1 cellular context compared by ENCODE assay signal in the genomic region with DNA sequence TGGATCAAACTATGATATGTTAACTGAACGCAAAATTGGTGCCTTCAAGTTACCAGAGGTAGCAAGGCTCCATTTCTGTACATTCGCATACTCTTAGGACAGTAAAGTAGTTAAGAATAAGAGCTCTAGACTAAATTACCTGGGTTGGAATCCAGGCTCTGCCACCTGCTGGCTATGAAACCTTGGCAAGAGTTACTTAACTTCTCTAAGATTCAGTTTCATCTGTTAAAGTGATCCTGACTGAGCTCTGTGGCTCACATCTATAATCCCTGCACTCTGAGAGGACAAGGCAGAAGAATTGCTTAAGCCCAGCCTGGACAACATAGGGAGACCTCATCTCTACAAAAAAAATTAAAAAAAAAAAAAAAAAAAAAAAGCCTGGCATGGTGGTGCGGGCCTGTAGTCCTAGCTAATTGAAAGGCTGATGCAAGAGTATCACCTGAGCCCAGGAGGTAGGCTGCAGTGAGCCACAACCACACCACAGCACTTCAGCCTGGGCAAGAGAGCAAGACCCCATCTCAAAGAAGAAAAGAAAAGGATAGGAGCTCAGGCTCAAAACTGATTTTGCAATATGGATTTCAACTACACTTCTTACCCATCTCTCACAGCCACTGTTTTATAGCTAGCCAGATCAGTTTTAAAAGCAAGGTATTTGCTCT.
TF ChIP-seq lines count a peak whose summit lies in the region.

No MANE protein-coding gene starts in this region.

TF ChIP-seq in GM23338, 12 proteins besides CTCF, POLR2A, EP300 and RAD21:
- TF ChIP-seq, protein P1, sequence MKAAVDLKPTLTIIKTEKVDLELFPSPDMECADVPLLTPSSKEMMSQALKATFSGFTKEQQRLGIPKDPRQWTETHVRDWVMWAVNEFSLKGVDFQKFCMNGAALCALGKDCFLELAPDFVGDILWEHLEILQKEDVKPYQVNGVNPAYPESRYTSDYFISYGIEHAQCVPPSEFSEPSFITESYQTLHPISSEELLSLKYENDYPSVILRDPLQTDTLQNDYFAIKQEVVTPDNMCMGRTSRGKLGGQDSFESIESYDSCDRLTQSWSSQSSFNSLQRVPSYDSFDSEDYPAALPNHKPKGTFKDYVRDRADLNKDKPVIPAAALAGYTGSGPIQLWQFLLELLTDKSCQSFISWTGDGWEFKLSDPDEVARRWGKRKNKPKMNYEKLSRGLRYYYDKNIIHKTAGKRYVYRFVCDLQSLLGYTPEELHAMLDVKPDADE (IDR thresholded peaks at IDR 0.05), result no peak
- TF ChIP-seq STAT1 (IDR thresholded peaks at IDR 0.05; ENCODE audit: unreplicated experiment) (no peak), ZNF114 (CRISPR knock-in tag; IDR thresholded peaks at IDR 0.05) (no peak), EZH2phosphoT487 (IDR thresholded peaks at IDR 0.05; ENCODE audit: unreplicated experiment) (no peak), NANOG (IDR thresholded peaks at IDR 0.05; ENCODE audit: borderline replicate concordance) (no peak), CREB1 (CRISPR knock-in tag; IDR thresholded peaks at IDR 0.05; ENCODE audit: low read depth) (no peak), JUNB (IDR thresholded peaks at IDR 0.05; ENCODE audit: unreplicated experiment) (no peak), ZNF331 (CRISPR knock-in tag; IDR thresholded peaks at IDR 0.05; ENCODE audit: low read depth) (no peak)
- TF ChIP-seq, protein P2, sequence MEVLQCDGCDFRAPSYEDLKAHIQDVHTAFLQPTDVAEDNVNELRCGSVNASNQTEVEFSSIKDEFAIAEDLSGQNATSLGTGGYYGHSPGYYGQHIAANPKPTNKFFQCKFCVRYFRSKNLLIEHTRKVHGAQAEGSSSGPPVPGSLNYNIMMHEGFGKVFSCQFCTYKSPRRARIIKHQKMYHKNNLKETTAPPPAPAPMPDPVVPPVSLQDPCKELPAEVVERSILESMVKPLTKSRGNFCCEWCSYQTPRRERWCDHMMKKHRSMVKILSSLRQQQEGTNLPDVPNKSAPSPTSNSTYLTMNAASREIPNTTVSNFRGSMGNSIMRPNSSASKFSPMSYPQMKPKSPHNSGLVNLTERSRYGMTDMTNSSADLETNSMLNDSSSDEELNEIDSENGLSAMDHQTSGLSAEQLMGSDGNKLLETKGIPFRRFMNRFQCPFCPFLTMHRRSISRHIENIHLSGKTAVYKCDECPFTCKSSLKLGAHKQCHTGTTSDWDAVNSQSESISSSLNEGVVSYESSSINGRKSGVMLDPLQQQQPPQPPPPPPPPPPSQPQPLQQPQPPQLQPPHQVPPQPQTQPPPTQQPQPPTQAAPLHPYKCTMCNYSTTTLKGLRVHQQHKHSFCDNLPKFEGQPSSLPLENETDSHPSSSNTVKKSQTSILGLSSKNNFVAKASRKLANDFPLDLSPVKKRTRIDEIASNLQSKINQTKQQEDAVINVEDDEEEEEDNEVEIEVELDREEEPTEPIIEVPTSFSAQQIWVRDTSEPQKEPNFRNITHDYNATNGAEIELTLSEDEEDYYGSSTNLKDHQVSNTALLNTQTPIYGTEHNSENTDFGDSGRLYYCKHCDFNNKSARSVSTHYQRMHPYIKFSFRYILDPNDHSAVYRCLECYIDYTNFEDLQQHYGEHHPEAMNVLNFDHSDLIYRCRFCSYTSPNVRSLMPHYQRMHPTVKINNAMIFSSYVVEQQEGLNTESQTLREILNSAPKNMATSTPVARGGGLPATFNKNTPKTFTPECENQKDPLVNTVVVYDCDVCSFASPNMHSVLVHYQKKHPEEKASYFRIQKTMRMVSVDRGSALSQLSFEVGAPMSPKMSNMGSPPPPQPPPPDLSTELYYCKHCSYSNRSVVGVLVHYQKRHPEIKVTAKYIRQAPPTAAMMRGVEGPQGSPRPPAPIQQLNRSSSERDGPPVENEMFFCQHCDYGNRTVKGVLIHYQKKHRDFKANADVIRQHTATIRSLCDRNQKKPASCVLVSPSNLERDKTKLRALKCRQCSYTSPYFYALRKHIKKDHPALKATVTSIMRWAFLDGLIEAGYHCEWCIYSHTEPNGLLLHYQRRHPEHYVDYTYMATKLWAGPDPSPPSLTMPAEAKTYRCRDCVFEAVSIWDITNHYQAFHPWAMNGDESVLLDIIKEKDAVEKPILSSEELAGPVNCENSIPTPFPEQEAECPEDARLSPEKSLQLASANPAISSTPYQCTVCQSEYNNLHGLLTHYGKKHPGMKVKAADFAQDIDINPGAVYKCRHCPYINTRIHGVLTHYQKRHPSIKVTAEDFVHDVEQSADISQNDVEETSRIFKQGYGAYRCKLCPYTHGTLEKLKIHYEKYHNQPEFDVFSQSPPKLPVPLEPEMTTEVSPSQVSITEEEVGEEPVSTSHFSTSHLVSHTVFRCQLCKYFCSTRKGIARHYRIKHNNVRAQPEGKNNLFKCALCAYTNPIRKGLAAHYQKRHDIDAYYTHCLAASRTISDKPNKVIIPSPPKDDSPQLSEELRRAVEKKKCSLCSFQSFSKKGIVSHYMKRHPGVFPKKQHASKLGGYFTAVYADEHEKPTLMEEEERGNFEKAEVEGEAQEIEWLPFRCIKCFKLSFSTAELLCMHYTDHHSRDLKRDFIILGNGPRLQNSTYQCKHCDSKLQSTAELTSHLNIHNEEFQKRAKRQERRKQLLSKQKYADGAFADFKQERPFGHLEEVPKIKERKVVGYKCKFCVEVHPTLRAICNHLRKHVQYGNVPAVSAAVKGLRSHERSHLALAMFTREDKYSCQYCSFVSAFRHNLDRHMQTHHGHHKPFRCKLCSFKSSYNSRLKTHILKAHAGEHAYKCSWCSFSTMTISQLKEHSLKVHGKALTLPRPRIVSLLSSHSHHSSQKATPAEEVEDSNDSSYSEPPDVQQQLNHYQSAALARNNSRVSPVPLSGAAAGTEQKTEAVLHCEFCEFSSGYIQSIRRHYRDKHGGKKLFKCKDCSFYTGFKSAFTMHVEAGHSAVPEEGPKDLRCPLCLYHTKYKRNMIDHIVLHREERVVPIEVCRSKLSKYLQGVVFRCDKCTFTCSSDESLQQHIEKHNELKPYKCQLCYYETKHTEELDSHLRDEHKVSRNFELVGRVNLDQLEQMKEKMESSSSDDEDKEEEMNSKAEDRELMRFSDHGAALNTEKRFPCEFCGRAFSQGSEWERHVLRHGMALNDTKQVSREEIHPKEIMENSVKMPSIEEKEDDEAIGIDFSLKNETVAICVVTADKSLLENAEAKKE (CRISPR knock-in tag; IDR thresholded peaks at IDR 0.05), result no peak
